25 cellular contexts compared by ENCODE assay signal in the genomic region with DNA sequence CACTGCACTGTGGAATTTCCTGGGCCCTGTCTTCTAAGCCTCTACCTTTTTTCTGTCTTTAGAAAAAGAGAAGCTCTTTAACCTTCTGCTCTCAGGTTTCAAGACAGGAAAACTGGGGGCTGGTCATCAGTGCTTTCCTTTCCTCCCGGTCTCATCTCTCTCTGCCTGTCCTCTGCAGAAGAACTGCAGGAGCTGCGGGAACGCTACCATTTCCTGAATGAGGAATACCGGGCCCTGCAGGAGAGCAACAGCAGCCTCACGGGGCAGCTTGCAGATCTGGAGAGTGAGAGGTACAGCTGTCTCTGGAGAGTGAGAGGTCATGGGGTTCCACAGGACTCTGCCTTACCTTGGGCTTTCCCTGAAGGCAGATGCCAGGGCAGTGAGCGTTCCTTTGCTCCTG. TPM values are rescaled to one million over a fixed set of nuclear protein-coding genes. Genes with fewer than 3 reads are reported as not detected.
"Had no signal": no experiment of that assay in that cellular context is flagged by ENCODE, and none has a peak within 500 bp of the region (broad histone marks: within the 10 kb centered on the region; RNA-seq: fewer than 3 reads in every experiment).

No MANE protein-coding gene starts in this region.

- H3K4me1 ChIP-seq: adrenal gland had no signal

- H3K27ac Mint-ChIP-seq: activated CD4-positive, alpha-beta memory T cell treated with anti-CD3 and anti-CD28 coated beads, Interleukin-2, amount 10 ng/mL, durations not matched to agents 7 days and 5 days; activated CD4-positive, alpha-beta T cell treated with anti-CD3 and anti-CD28 coated beads for 36 hours; activated naive CD8-positive, alpha-beta T cell treated with anti-CD3 and anti-CD28 coated beads, Interleukin-2, amount 10 ng/mL, durations not matched to agents 7 days and 5 days had no signal

- H3K9me3 Mint-ChIP-seq: activated CD4-positive, alpha-beta memory T cell treated with anti-CD3 and anti-CD28 coated beads, Interleukin-2, amount 10 ng/mL, durations not matched to agents 7 days and 5 days; activated naive CD8-positive, alpha-beta T cell treated with anti-CD3 and anti-CD28 coated beads, Interleukin-2, amount 10 ng/mL, durations not matched to agents 7 days and 5 days had no signal

- H3K36me3 Mint-ChIP-seq: activated naive CD8-positive, alpha-beta T cell treated with anti-CD3 and anti-CD28 coated beads, Interleukin-2, amount 10 ng/mL, durations not matched to agents 7 days and 5 days had no signal

- H3K4me1 Mint-ChIP-seq: activated CD4-positive, alpha-beta memory T cell treated with anti-CD3 and anti-CD28 coated beads, Interleukin-2, amount 10 ng/mL, durations not matched to agents 7 days and 5 days; activated CD4-positive, alpha-beta T cell treated with anti-CD3 and anti-CD28 coated beads for 36 hours; activated naive CD8-positive, alpha-beta T cell treated with anti-CD3 and anti-CD28 coated beads, Interleukin-2, amount 10 ng/mL, durations not matched to agents 7 days and 5 days had no signal

- H3K27ac ChIP-seq: adrenal gland, VCaP had no signal

- DNase-seq: activated CD4-positive, alpha-beta memory T cell treated with anti-CD3 and anti-CD28 coated beads, Interleukin-2, amount 10 ng/mL, durations not matched to agents 7 days and 5 days; activated CD4-positive, alpha-beta T cell treated with anti-CD3 and anti-CD28 coated beads for 36 hours; activated CD4-positive, alpha-beta T cell treated with anti-CD3 and anti-CD28 coated beads, Interleukin-2, amount 50 U/mL, for 1 hour; activated CD8-positive, alpha-beta memory T cell treated with anti-CD3 and anti-CD28 coated beads, Interleukin-2, amount 50 U/mL, for 4 hours; activated naive CD4-positive, alpha-beta T cell treated with anti-CD3 and anti-CD28 coated beads, Interleukin-2, amount 50 U/mL, for 16 hours; activated naive CD8-positive, alpha-beta T cell treated with anti-CD3 and anti-CD28 coated beads, Interleukin-2, amount 10 ng/mL, durations not matched to agents 7 days and 5 days; adrenal gland; anterior cingulate cortex; KG1; NCI-H1048; NCI-H146; NCI-H187 treated with DMSO at 0.1 percent for 48 hours; NCI-H2171 treated with DMSO at 0.1 percent for 48 hours; NCI-H226; NCI-H526; NCI-H82; SIG-M5; T-helper 1 cell had no signal

- ATAC-seq: activated CD4-positive, alpha-beta T cell treated with anti-CD3 and anti-CD28 coated beads for 36 hours had no signal

- H3K27me3 ChIP-seq: adrenal gland had no signal

- H3K4me3 Mint-ChIP-seq: activated CD4-positive, alpha-beta memory T cell treated with anti-CD3 and anti-CD28 coated beads, Interleukin-2, amount 10 ng/mL, durations not matched to agents 7 days and 5 days; activated CD4-positive, alpha-beta T cell treated with anti-CD3 and anti-CD28 coated beads for 36 hours; activated naive CD8-positive, alpha-beta T cell treated with anti-CD3 and anti-CD28 coated beads, Interleukin-2, amount 10 ng/mL, durations not matched to agents 7 days and 5 days had no signal

- H3K27me3 Mint-ChIP-seq: activated CD4-positive, alpha-beta memory T cell treated with anti-CD3 and anti-CD28 coated beads, Interleukin-2, amount 10 ng/mL, durations not matched to agents 7 days and 5 days; activated CD4-positive, alpha-beta T cell treated with anti-CD3 and anti-CD28 coated beads for 36 hours; activated naive CD8-positive, alpha-beta T cell treated with anti-CD3 and anti-CD28 coated beads, Interleukin-2, amount 10 ng/mL, durations not matched to agents 7 days and 5 days had no signal

- H3K9me3 ChIP-seq: adrenal gland had no signal

RNA-seq across cellular contexts. Expression of gene FLNC, which starts 25.7 kb away (rescaled TPM):
- total RNA-seq: activated CD4-positive, alpha-beta memory T cell treated with anti-CD3 and anti-CD28 coated beads, Interleukin-2, amount 10 ng/mL, durations not matched to agents 7 days and 5 days; activated naive CD8-positive, alpha-beta T cell treated with anti-CD3 and anti-CD28 coated beads, Interleukin-2, amount 10 ng/mL, durations not matched to agents 7 days and 5 days; T-helper 2 cell treated with Interferon-gamma antibody and Interleukin-4, amounts not matched to agents 100 ng/mL and 5 ng/mL, for 36 hours had no signal

RNA-seq across cellular contexts. Expression of gene OPN1SW, which starts 28.9 kb away (rescaled TPM):
- total RNA-seq: activated CD4-positive, alpha-beta memory T cell treated with anti-CD3 and anti-CD28 coated beads, Interleukin-2, amount 10 ng/mL, durations not matched to agents 7 days and 5 days; activated CD4-positive, alpha-beta T cell treated with anti-CD3 and anti-CD28 coated beads for 36 hours; activated naive CD8-positive, alpha-beta T cell treated with anti-CD3 and anti-CD28 coated beads, Interleukin-2, amount 10 ng/mL, durations not matched to agents 7 days and 5 days; adrenal gland; cardiac septum; M059J; NCI-H460; OCI-LY7; RPMI7951; T-helper 2 cell treated with Interferon-gamma antibody and Interleukin-4, amounts not matched to agents 100 ng/mL and 5 ng/mL, for 36 hours had no signal
